In the genomic region with DNA sequence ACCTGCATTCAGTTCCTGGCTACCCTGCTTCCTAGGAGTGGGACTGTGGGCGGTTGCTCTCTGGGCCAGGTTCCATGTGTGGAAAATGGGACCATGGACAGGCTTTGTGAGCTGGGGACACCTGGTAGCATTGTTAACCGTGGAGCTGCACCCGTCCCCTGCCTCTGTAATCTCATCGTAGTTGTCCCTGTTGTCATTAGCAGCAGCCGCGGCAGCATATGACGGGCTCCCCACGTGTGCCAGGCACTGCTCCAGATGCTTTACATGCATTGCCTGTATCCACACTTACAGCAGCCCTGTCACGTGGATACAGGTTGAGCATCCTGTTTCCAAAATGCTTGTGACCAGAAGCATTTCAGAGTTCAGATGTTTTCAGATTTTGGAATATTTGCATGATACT, we compare ENCODE assay signal across 17 cellular contexts. TPM values are rescaled to one million over a fixed set of nuclear protein-coding genes. Genes with fewer than 3 reads are reported as not detected.
DNase-seq lines count a peak whose midpoint lies in the region; ATAC-seq and TF ChIP-seq lines count a peak whose summit lies in the region.
"Had no signal": no experiment of that assay in that cellular context is flagged by ENCODE, and none has a peak within 500 bp of the region (broad histone marks: within the 10 kb centered on the region; RNA-seq: fewer than 3 reads in every experiment).

No MANE protein-coding gene starts in this region.

- intact Hi-C loops in esophagus muscularis mucosa (cut with DNase I), result no loop called here
- intact Hi-C loops in transverse colon (cut with DNase I; ENCODE audit: low total_unique reads), result no loop called here
- intact Hi-C loops in sciatic nerve (cut with DNase I), result no loop called here

- no peak for TF ChIP-seq CTCF in esophagus muscularis mucosa (IDR thresholded peaks at IDR 0.05)
- no peak for TF ChIP-seq CTCF in transverse colon (IDR thresholded peaks at IDR 0.05)

- in situ Hi-C loops in transverse colon (cut with MboI; ENCODE audit: low pct_ligation_motif_present in 1 of 4, low pct_unique_long_range_greater_than_20kb in 1 of 4, low sequenced_read_pairs in 3 of 4), result no loop called here

- peaks cover 45% of the 10 kb centered on the region for H3K36me3 Mint-ChIP-seq in activated naive CD8-positive, alpha-beta T cell treated with anti-CD3 and anti-CD28 coated beads, Interleukin-2, amount 50 U/mL, for 24 hours (ENCODE audit: low read depth)

- H3K9me3 ChIP-seq in esophagus muscularis mucosa (no peaks in the 10 kb centered on the region), transverse colon (no peaks in the 10 kb centered on the region)
- H3K9me3 ChIP-seq: esophagus squamous epithelium, ovary, tibial nerve had no signal

- no peak overlapping the region for H3K4me3 Mint-ChIP-seq in activated naive CD8-positive, alpha-beta T cell treated with anti-CD3 and anti-CD28 coated beads, Interleukin-2, amount 50 U/mL, for 24 hours
- H3K4me3 Mint-ChIP-seq: activated naive CD8-positive, alpha-beta T cell treated with anti-CD3 and anti-CD28 coated beads, Interleukin-2, amount 10 ng/mL, durations not matched to agents 7 days and 5 days; CD14-positive monocyte; stimulated activated effector memory CD8-positive, alpha-beta T cell treated with anti-CD3 and anti-CD28 coated beads, Interleukin-12 subunit alpha, Interleukin-12 subunit beta, amount 100 ng/mL, for 72 hours had no signal

- no peak for TF ChIP-seq POLR2A in esophagus muscularis mucosa (IDR thresholded peaks at IDR 0.05; ENCODE audit: low read depth)
- TF ChIP-seq POLR2A in transverse colon (IDR thresholded peaks at IDR 0.05), result no peak

- H3K36me3 ChIP-seq in esophagus muscularis mucosa (peaks cover 12 to 53% (median 33%) of the 10 kb centered on the region in 4 donors), transverse colon (peaks cover 0 to 11% (median 0%) of the 10 kb centered on the region in 4 donors)
- H3K36me3 ChIP-seq: ovary had no signal

- H3K27me3 ChIP-seq in esophagus muscularis mucosa, result no peaks in the 10 kb centered on the region
- H3K27me3 ChIP-seq in transverse colon, result no peaks in the 10 kb centered on the region
- H3K27me3 ChIP-seq: esophagus squamous epithelium, ovary, tibial nerve had no signal

- H3K4me3 ChIP-seq in esophagus muscularis mucosa (no peak overlapping the region), transverse colon (no peak overlapping the region)
- H3K4me3 ChIP-seq: esophagus squamous epithelium, ovary, tibial nerve had no signal

- no peaks in the 10 kb centered on the region for H3K9me3 Mint-ChIP-seq in activated naive CD8-positive, alpha-beta T cell treated with anti-CD3 and anti-CD28 coated beads, Interleukin-2, amount 50 U/mL, for 24 hours
- H3K9me3 Mint-ChIP-seq: activated naive CD8-positive, alpha-beta T cell treated with anti-CD3 and anti-CD28 coated beads, Interleukin-2, amount 10 ng/mL, durations not matched to agents 7 days and 5 days; stimulated activated effector memory CD8-positive, alpha-beta T cell treated with anti-CD3 and anti-CD28 coated beads, Interleukin-12 subunit alpha, Interleukin-12 subunit beta, amount 100 ng/mL, for 72 hours had no signal

- peaks cover 12% of the 10 kb centered on the region for H3K4me1 Mint-ChIP-seq in activated naive CD8-positive, alpha-beta T cell treated with anti-CD3 and anti-CD28 coated beads, Interleukin-2, amount 50 U/mL, for 24 hours

- DNase-seq in NCI-H82 (lab: John Stamatoyannopoulos, UW) (peak; percentile 31), NCI-H82 treated with DMSO at 0.1 percent for 48 hours (lab: John Stamatoyannopoulos, UW; ENCODE audit: unreplicated experiment) (no peak), esophagus muscularis mucosa (ENCODE audit: extremely low spot score) (peak; percentile 79), midbrain (lab: John Stamatoyannopoulos, UW) (peak; percentile 23), transverse colon (no peak), D341Med (ENCODE audit: low spot score) (no peak), sciatic nerve (ENCODE audit: low spot score) (no peak)
- DNase-seq in activated naive CD8-positive, alpha-beta T cell treated with anti-CD3 and anti-CD28 coated beads, Interleukin-2, amount 50 U/mL, for 24 hours, result no peak
- DNase-seq: activated CD4-positive, alpha-beta T cell treated with anti-CD3 and anti-CD28 coated beads, Interleukin-2, amount 50 U/mL, for 4 hours; activated naive CD8-positive, alpha-beta T cell treated with anti-CD3 and anti-CD28 coated beads, Interleukin-2, amount 10 ng/mL, durations not matched to agents 7 days and 5 days; esophagus squamous epithelium; KBM-7; NCI-H2081 treated with DMSO at 0.1 percent for 48 hours had no signal

- H3K27me3 Mint-ChIP-seq in activated naive CD8-positive, alpha-beta T cell treated with anti-CD3 and anti-CD28 coated beads, Interleukin-2, amount 50 U/mL, for 24 hours, result no peaks in the 10 kb centered on the region
- H3K27me3 Mint-ChIP-seq: activated naive CD8-positive, alpha-beta T cell treated with anti-CD3 and anti-CD28 coated beads, Interleukin-2, amount 10 ng/mL, durations not matched to agents 7 days and 5 days had no signal

- peak overlapping the region; percentile 50 to 79 (median 66) for H3K27ac ChIP-seq in esophagus muscularis mucosa (replicated peaks in 1 of 4)
- H3K27ac ChIP-seq in transverse colon, result peak overlapping the region in 3 of 4 donors; percentile 24 to 71 (median 52)
- H3K27ac ChIP-seq: ovary had no signal

- no peak for ATAC-seq in sciatic nerve
- no peak for ATAC-seq in activated naive CD8-positive, alpha-beta T cell treated with anti-CD3 and anti-CD28 coated beads, Interleukin-2, amount 50 U/mL, for 24 hours

- TF ChIP-seq EP300 in esophagus muscularis mucosa (IDR thresholded peaks at IDR 0.05) (no peak), transverse colon (IDR thresholded peaks at IDR 0.05; ENCODE audit: low read depth) (no peak)

- WGBS in esophagus muscularis mucosa, result 81% methylated on average over 7 of the region's 9 CpGs
- 91% methylated on average over 9 of the region's 9 CpGs; no CpG with 5 or more reads in 1 of the 2 donors for WGBS in transverse colon (ENCODE audit: low coverage in 1 of 2), 2 donors

- peaks cover 16 to 41% (median 20%) of the 10 kb centered on the region in 4 donors for H3K4me1 ChIP-seq in esophagus muscularis mucosa
- peaks cover 0 to 8% (median 4%) of the 10 kb centered on the region in 4 donors for H3K4me1 ChIP-seq in transverse colon

- no peak overlapping the region for H3K27ac Mint-ChIP-seq in activated naive CD8-positive, alpha-beta T cell treated with anti-CD3 and anti-CD28 coated beads, Interleukin-2, amount 50 U/mL, for 24 hours

RNA-seq across cellular contexts. Expression of gene ELK3, which starts 54.4 kb away (rescaled TPM):
- 10 to 100 TPM; 13.7 to 26.9 (median 25.7) TPM for total RNA-seq in esophagus muscularis mucosa
- total RNA-seq in transverse colon, result 10 to 100 TPM in 1 of 4 donors, 1 to 10 TPM in 3; 2.2 to 11.3 (median 5.3) TPM
- total RNA-seq in sciatic nerve, result 30.2 TPM

Comparison
In these comparisons a context has a peak if more than half of its experiments do, and no peak if none do; other contexts are left out.
1. DNase-seq: peak in NCI-H82 (single experiment), esophagus muscularis mucosa (single experiment) and midbrain (single experiment); none in NCI-H82 treated with DMSO at 0.1 percent for 48 hours (single experiment), transverse colon (single experiment), D341Med (single experiment), sciatic nerve (single experiment) and activated naive CD8-positive, alpha-beta T cell treated with anti-CD3 and anti-CD28 coated beads, Interleukin-2, amount 50 U/mL, for 24 hours (single experiment).